1 cellular context compared by ENCODE assay signal in the genomic region with DNA sequence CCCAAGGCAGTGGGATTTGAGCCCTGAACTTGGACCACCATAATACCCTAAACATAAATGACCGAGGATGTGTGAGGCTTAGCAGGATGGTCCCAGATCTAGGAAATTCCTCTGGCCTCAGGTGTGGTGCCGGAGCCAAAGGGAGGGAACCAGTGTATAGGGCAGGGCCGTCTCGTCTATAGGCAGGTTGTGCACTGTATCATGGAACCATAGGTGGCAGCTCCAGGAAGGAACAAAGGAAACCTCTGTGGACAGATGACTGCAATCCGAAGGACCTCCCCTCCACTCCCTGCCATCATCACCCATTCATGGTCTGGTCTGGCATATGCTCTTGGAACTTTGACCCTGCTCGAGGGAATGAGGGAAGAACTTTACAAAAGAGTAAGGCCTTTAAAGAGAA.
TF ChIP-seq lines count a peak whose summit lies in the region.

No MANE protein-coding gene starts in this region.

TF ChIP-seq in H1, 55 proteins besides CTCF, POLR2A, EP300 and RAD21:
- no peak for TF ChIP-seq EGR1 (IDR thresholded peaks at IDR 0.05; ENCODE audit: borderline replicate concordance, low read depth, low read length)
- TF ChIP-seq TEAD4 (IDR thresholded peaks at IDR 0.05; ENCODE audit: low read depth, low read length) = no peak
- TF ChIP-seq SUZ12 (IDR thresholded peaks at IDR 0.05; ENCODE audit: low read length) = no peak
- no peak for TF ChIP-seq CBX5 (IDR thresholded peaks at IDR 0.05; ENCODE audit: low read depth, low read length)
- no peak for TF ChIP-seq TAF1 (IDR thresholded peaks at IDR 0.05; ENCODE audit: low read depth, low read length)
- no peak for TF ChIP-seq CBX8 (IDR thresholded peaks at IDR 0.05; ENCODE audit: borderline replicate concordance, low read depth, low read length)
- TF ChIP-seq SRF (IDR thresholded peaks at IDR 0.05; ENCODE audit: low read depth, low read length) = no peak
- TF ChIP-seq ATF3 (IDR thresholded peaks at IDR 0.05; ENCODE audit: insufficient read depth, low read depth, low read length) = no peak
- TF ChIP-seq E2F6 (IDR thresholded peaks at IDR 0.05) = no peak
TF ChIP-seq in H1: peak in this region for 0.
